19 cellular contexts compared by ENCODE assay signal in genomic region chr12:132245521-132246101, GRCh38.
DNase-seq lines count a peak whose midpoint lies in the region; ATAC-seq and TF ChIP-seq lines count a peak whose summit lies in the region.
"Had no signal": no experiment of that assay in that cellular context is flagged by ENCODE, and none has a peak within 500 bp of the region (broad histone marks: within the 10 kb centered on the region; RNA-seq: fewer than 3 reads in every experiment).

No MANE protein-coding gene starts in this region.

- intact Hi-C loops in Right ventricle myocardium inferior (cut with DNase I) (no loop called here), left cardiac atrium (cut with DNase I) (no loop called here), posterior vena cava (cut with DNase I) (no loop called here), head of caudate nucleus (cut with DNase I) (no loop called here)

- no peak overlapping the region for H3K4me3 Mint-ChIP-seq in glutamatergic neuron (ENCODE audit: unreplicated experiment)
- H3K4me3 Mint-ChIP-seq: B cell; CD4-positive, CD25-positive, alpha-beta regulatory T cell had no signal

- H3K4me1 Mint-ChIP-seq in glutamatergic neuron (ENCODE audit: low read depth, unreplicated experiment): peaks cover 13% of the 10 kb centered on the region
- H3K4me1 Mint-ChIP-seq: B cell had no signal

- H3K36me3 Mint-ChIP-seq in glutamatergic neuron (ENCODE audit: unreplicated experiment): no peaks in the 10 kb centered on the region
- H3K36me3 Mint-ChIP-seq: CD4-positive, CD25-positive, alpha-beta regulatory T cell had no signal

- peaks cover 7% of the 10 kb centered on the region for H3K27me3 Mint-ChIP-seq in glutamatergic neuron (ENCODE audit: unreplicated experiment)
- H3K27me3 Mint-ChIP-seq: CD4-positive, CD25-positive, alpha-beta regulatory T cell had no signal

- no peak for TF ChIP-seq CTCF in glutamatergic neuron (IDR thresholded peaks at IDR 0.05; ENCODE audit: partially characterized antibody, unreplicated experiment)

- H3K27ac Mint-ChIP-seq in glutamatergic neuron (ENCODE audit: unreplicated experiment): no peak overlapping the region
- H3K27ac Mint-ChIP-seq: B cell; CD4-positive, CD25-positive, alpha-beta regulatory T cell had no signal

- H3K9me3 Mint-ChIP-seq in glutamatergic neuron (ENCODE audit: unreplicated experiment): no peaks in the 10 kb centered on the region
- H3K9me3 Mint-ChIP-seq: CD4-positive, CD25-positive, alpha-beta regulatory T cell had no signal

- peak; percentile 67 for DNase-seq in Right ventricle myocardium inferior (ENCODE audit: missing footprints)
- DNase-seq in left cardiac atrium: no peak
- DNase-seq in glutamatergic neuron: peak; percentile 13
- DNase-seq in posterior vena cava (ENCODE audit: low spot score): peak; percentile 81
- DNase-seq in UCSD-AML1 (lab: John Stamatoyannopoulos, UW; ENCODE audit: unreplicated experiment): no peak
- no peak for DNase-seq in epidermal melanocyte (ENCODE audit: insufficient read length, low spot score)
- no peak for DNase-seq in head of caudate nucleus
- DNase-seq: CD4-positive, CD25-positive, alpha-beta regulatory T cell; IMR-90; KG1; MG63; NCI-H1694 treated with DMSO at 0.1 percent for 48 hours; NCI-H2081; NCI-H2227 treated with DMSO at 0.1 percent for 48 hours; NCI-H510A; NCI-H69; Right ventricle myocardium superior had no signal

- ATAC-seq in Right ventricle myocardium inferior (no peak), left cardiac atrium (no peak)
- ATAC-seq: HCT116 had no signal

Comparison
In these comparisons a context has a peak if more than half of its experiments do, and no peak if none do; other contexts are left out.
1. DNase-seq: peak in Right ventricle myocardium inferior (single experiment), glutamatergic neuron (single experiment) and posterior vena cava (single experiment); none in left cardiac atrium (single experiment), UCSD-AML1 (single experiment), epidermal melanocyte (single experiment) and head of caudate nucleus (0 of 42).